32 cellular contexts compared by ENCODE assay signal in genomic region chr17:49280918-49281317, GRCh38. TPM values are rescaled to one million over a fixed set of nuclear protein-coding genes. Genes with fewer than 3 reads are reported as not detected.
"Had no signal": no experiment of that assay in that cellular context is flagged by ENCODE, and none has a peak within 500 bp of the region (broad histone marks: within the 10 kb centered on the region; RNA-seq: fewer than 3 reads in every experiment).

No MANE protein-coding gene starts in this region.

- FAIRE-seq: bronchial epithelial cell, TTC549 had no signal

- DNase-seq: activated B cell treated with CpG ODN at 0.5 μM for 24 hours; activated CD4-positive, alpha-beta memory T cell treated with anti-CD3 and anti-CD28 coated beads, Interleukin-2, amount 10 ng/mL, durations not matched to agents 7 days and 5 days; activated CD4-positive, alpha-beta T cell treated with anti-CD3 and anti-CD28 coated beads for 1 hour; activated CD4-positive, alpha-beta T cell treated with anti-CD3 and anti-CD28 coated beads for 36 hours; activated CD4-positive, alpha-beta T cell treated with anti-CD3 and anti-CD28 coated beads for 48 hours; activated CD4-positive, alpha-beta T cell treated with anti-CD3 and anti-CD28 coated beads, Interleukin-2, amount 10 ng/mL, durations not matched to agents 7 days and 5 days; activated CD4-positive, alpha-beta T cell treated with anti-CD3 and anti-CD28 coated beads, Interleukin-2, amount 50 U/mL, for 48 hours; activated CD8-positive, alpha-beta memory T cell treated with anti-CD3 and anti-CD28 coated beads for 24 hours; activated CD8-positive, alpha-beta memory T cell treated with anti-CD3 and anti-CD28 coated beads, Interleukin-2, amount 50 U/mL, for 48 hours; activated CD8-positive, alpha-beta T cell treated with anti-CD3 and anti-CD28 coated beads, Interleukin-2, amount 10 ng/mL, durations not matched to agents 7 days and 5 days; activated effector memory CD4-positive, alpha-beta T cell treated with Interleukin-2 at 50 U/mL for 16 hours; activated gamma-delta T cell; activated naive CD4-positive, alpha-beta T cell treated with anti-CD3 and anti-CD28 coated beads, Interleukin-2, amount 10 ng/mL, durations not matched to agents 7 days and 5 days; activated naive CD4-positive, alpha-beta T cell treated with Interleukin-2 at 50 U/mL for 16 hours; activated naive CD8-positive, alpha-beta T cell treated with anti-CD3 and anti-CD28 coated beads, Interleukin-2, amount 10 ng/mL, durations not matched to agents 7 days and 5 days; activated naive CD8-positive, alpha-beta T cell treated with anti-CD3 and anti-CD28 coated beads, Interleukin-2, amount 50 U/mL, for 24 hours; activated T-cell treated with anti-CD3 and anti-CD28 coated beads, Interleukin-2, amount 50 U/mL, for 24 hours; activated T-cell treated with anti-CD3 and anti-CD28 coated beads, Interleukin-2, amount 50 U/mL, for 48 hours; amygdala; anterior cingulate cortex; caudate nucleus; cerebellar nuclear complex; T-helper 1 cell; T-helper 2 cell; T-helper 9 cell had no signal

- H3K36me3 ChIP-seq: ascending aorta, cardiac muscle cell had no signal

- H3K4me1 ChIP-seq: ascending aorta had no signal

- ATAC-seq: activated CD4-positive, alpha-beta T cell treated with anti-CD3 and anti-CD28 coated beads for 36 hours; activated CD8-positive, alpha-beta T cell treated with anti-CD3 and anti-CD28 coated beads, Interleukin-2, amount 10 ng/mL, durations not matched to agents 7 days and 5 days; activated naive CD8-positive, alpha-beta T cell treated with anti-CD3 and anti-CD28 coated beads, Interleukin-2, amount 50 U/mL, for 24 hours had no signal

- H3K27me3 ChIP-seq: ascending aorta, cardiac muscle cell had no signal

- H3K4me3 ChIP-seq: ascending aorta, cardiac muscle cell had no signal

- H3K27ac ChIP-seq: ascending aorta, cardiac muscle cell, VCaP had no signal

- H3K9me3 ChIP-seq: ascending aorta had no signal

RNA-seq across cellular contexts. Expression of gene PHOSPHO1, which starts 50.3 kb away (rescaled TPM):
- total RNA-seq: activated B cell treated with CpG ODN at 0.5 μM for 24 hours; activated CD4-positive, alpha-beta memory T cell treated with anti-CD3 and anti-CD28 coated beads, Interleukin-2, amount 10 ng/mL, durations not matched to agents 7 days and 5 days; activated CD4-positive, alpha-beta T cell treated with anti-CD3 and anti-CD28 coated beads for 36 hours; activated CD4-positive, alpha-beta T cell treated with anti-CD3 and anti-CD28 coated beads, Interleukin-2, amount 10 ng/mL, durations not matched to agents 7 days and 5 days; activated CD8-positive, alpha-beta T cell treated with anti-CD3 and anti-CD28 coated beads, Interleukin-2, amount 10 ng/mL, durations not matched to agents 7 days and 5 days; activated naive CD8-positive, alpha-beta T cell treated with anti-CD3 and anti-CD28 coated beads, Interleukin-2, amount 10 ng/mL, durations not matched to agents 7 days and 5 days; activated T-helper 2 cell treated with anti-CD3 and anti-CD28 coated beads, Interferon-gamma antibody, Interleukin-2, Interleukin-4, amounts not matched to agents 10 μg/mL and 5 μg/mL and 100 μg/mL, durations not matched to agents 14 hours and 24 hours and 36 hours; ascending aorta; bronchial epithelial cell; cardiac muscle cell; chondrocyte had no signal
- polyA plus RNA-seq: cardiac muscle cell had no signal
